8 cellular contexts compared by ENCODE assay signal in genomic region chr19:294819-295686, GRCh38. TPM values are rescaled to one million over a fixed set of nuclear protein-coding genes. Genes with fewer than 3 reads are reported as not detected.
DNase-seq lines count a peak whose midpoint lies in the region; ATAC-seq and TF ChIP-seq lines count a peak whose summit lies in the region.

No MANE protein-coding gene starts in this region.

- H3K4me2 ChIP-seq in SK-N-SH: no peak overlapping the region

- H3K4me1 ChIP-seq in SK-N-SH (ENCODE audit: control insufficient read depth in 1 of 2, insufficient read depth in 2 of 2, low read depth in 1 of 2, low read length in 1 of 2) (no peaks in the 10 kb centered on the region; a peak in 1 of 4 replicates), Panc1 (ENCODE audit: control insufficient read depth, insufficient read depth, low read length) (peaks cover 7% of the 10 kb centered on the region; the same call in 1 of the 2 replicates), iPS-20b (ENCODE audit: insufficient read depth, low read length) (0 out of 2 replicates have a peak, but pooled peaks cover 5% of the 10 kb centered on the region)

- POLR2A ChIA-PET in SK-N-SH (lab: Yijun Ruan, JAX) (interaction anchor here (1.0 kb wide), 1 partner anchor 16 kb away, joined by 3 read pairs; no protein-coding TSS in a partner anchor), Panc1 (lab: Charles Lee) (no interaction called here)

- in situ Hi-C loops in Panc1 (cut with HindIII; ENCODE audit: low pct_unique_long_range_greater_than_20kb, low sequenced_read_pairs): no loop called here

- H3K27me3 ChIP-seq in SK-N-SH (ENCODE audit: insufficient read depth): no peaks in the 10 kb centered on the region
- H3K27me3 ChIP-seq in Panc1 (ENCODE audit: control insufficient read depth, insufficient read depth, low read length): no peaks in the 10 kb centered on the region
- peaks cover 38% of the 10 kb centered on the region for H3K27me3 ChIP-seq in iPS-20b (ENCODE audit: insufficient read depth, low read length)

- intact Hi-C loops in Panc1 (cut with micrococcal nuclease; ENCODE audit: unreplicated experiment): no loop called here

- no peak overlapping the region for H2AFZ ChIP-seq in SK-N-SH (ENCODE audit: low read depth)

- peaks cover 3% of the 10 kb centered on the region for H3F3A ChIP-seq in SK-N-SH (replicated peaks; ENCODE audit: insufficient read depth)

- no peaks in the 10 kb centered on the region for H4K20me1 ChIP-seq in SK-N-SH (ENCODE audit: insufficient read depth)

- H3K4me3 ChIP-seq in SK-N-SH (ENCODE audit: low read depth in 2 of 2, low read length in 1 of 2) (no peak overlapping the region), Panc1 (ENCODE audit: low read depth in 2 of 2, low read length in 2 of 2) (no peak overlapping the region), iPS-20b (ENCODE audit: low read length) (peak overlapping the region; percentile 67)

- no peak for ATAC-seq in SK-N-SH treated with all-trans-retinoic acid at 6 μM for 48 hours
- ATAC-seq in Panc1: peak; percentile 76
- ATAC-seq in HG03159 (IDR thresholded peaks at IDR 0.05; ENCODE audit: unreplicated experiment): no peak

- no peaks in the 10 kb centered on the region for H3K9me2 ChIP-seq in SK-N-SH

- WGBS in SK-N-SH (ENCODE audit: low lambda C conversion rate): 76% methylated on average over 17 of the region's 43 CpGs

- DNase-seq in SK-N-SH: peak; percentile 65
- DNase-seq in Panc1 (ENCODE audit: low read depth, low spot score): no peak
- DNase-seq in amniotic epithelial cell (ENCODE audit: low read depth): peak; percentile 18
- DNase-seq in stimulated activated CD4-positive, alpha-beta T cell treated with anti-CD3 and anti-CD28 coated beads, Interleukin-15, amount 100 ng/mL, for 24 hours: peak; percentile 69
- no peak for DNase-seq in NCI-H2107 (lab: John Stamatoyannopoulos, UW)

- BruUV-seq in Panc1 (replicated peaks; lab: Mats Ljungman, UMichigan): no TSS peak

- no peaks in the 10 kb centered on the region for H3K79me2 ChIP-seq in SK-N-SH (ENCODE audit: insufficient read depth)

- H3K9ac ChIP-seq in SK-N-SH (no peak overlapping the region), iPS-20b (ENCODE audit: low read depth, low read length) (peak overlapping the region; percentile 41; the same call in 1 of the 2 replicates)

- TF ChIP-seq CTCF in SK-N-SH (IDR thresholded peaks at IDR 0.05): peak; percentile 26
- peak; percentile 92 for TF ChIP-seq CTCF in Panc1 (IDR thresholded peaks at IDR 0.05)

- H3K36me3 ChIP-seq in SK-N-SH (replicated peaks in 1 of 2; ENCODE audit: control insufficient read depth in 1 of 2, insufficient read depth in 2 of 2, low read length in 1 of 2) (no peaks in the 10 kb centered on the region), Panc1 (ENCODE audit: control insufficient read depth, insufficient read depth, low read length) (no peaks in the 10 kb centered on the region), iPS-20b (ENCODE audit: insufficient read depth, low read depth, low read length) (no peaks in the 10 kb centered on the region)

- no peaks in the 10 kb centered on the region for H3K9me3 ChIP-seq in SK-N-SH
- no peaks in the 10 kb centered on the region for H3K9me3 ChIP-seq in Panc1 (ENCODE audit: control insufficient read depth, insufficient read depth, low read depth, low read length)
- no peaks in the 10 kb centered on the region for H3K9me3 ChIP-seq in iPS-20b (ENCODE audit: insufficient read depth, low read depth, low read length)

- H3K27ac ChIP-seq in SK-N-SH (ENCODE audit: low read depth in 2 of 2, low read length in 1 of 2) (no peak overlapping the region), Panc1 (ENCODE audit: low read length) (no peak overlapping the region), iPS-20b (ENCODE audit: low read length) (no peak overlapping the region)

- CTCF ChIA-PET in SK-N-SH (lab: Yijun Ruan, JAX): interaction anchor here (1.0 to 3.4 kb wide), 3 partner anchors 23 to 28 kb away, joined by 3 to 17 read pairs (median 4); no protein-coding TSS in a partner anchor
- CTCF ChIA-PET in Panc1 (lab: Charles Lee): no interaction called here

- TF ChIP-seq EP300 in SK-N-SH (IDR thresholded peaks at IDR 0.05; ENCODE audit: borderline replicate concordance in 1 of 2, low read depth in 1 of 2, low read length in 1 of 2): no peak

- no peak for TF ChIP-seq RAD21 in SK-N-SH (IDR thresholded peaks at IDR 0.05; ENCODE audit: low read length)

TF ChIP-seq in SK-N-SH, 30 proteins besides CTCF, POLR2A, EP300 and RAD21:
- peak; percentile 47; the same call in 1 of the 2 replicates for TF ChIP-seq ZBTB33 (IDR thresholded peaks at IDR 0.05; ENCODE audit: borderline replicate concordance, low read depth)
- TF ChIP-seq EZH2phosphoT487 (IDR thresholded peaks at IDR 0.05; ENCODE audit: borderline replicate concordance, low read depth): no peak
- no peak for TF ChIP-seq FOSL2 (IDR thresholded peaks at IDR 0.05; ENCODE audit: borderline replicate concordance, low read depth)
- no peak for TF ChIP-seq MEF2A (IDR thresholded peaks at IDR 0.05; ENCODE audit: borderline replicate concordance, low read depth)
- TF ChIP-seq, protein P1, sequence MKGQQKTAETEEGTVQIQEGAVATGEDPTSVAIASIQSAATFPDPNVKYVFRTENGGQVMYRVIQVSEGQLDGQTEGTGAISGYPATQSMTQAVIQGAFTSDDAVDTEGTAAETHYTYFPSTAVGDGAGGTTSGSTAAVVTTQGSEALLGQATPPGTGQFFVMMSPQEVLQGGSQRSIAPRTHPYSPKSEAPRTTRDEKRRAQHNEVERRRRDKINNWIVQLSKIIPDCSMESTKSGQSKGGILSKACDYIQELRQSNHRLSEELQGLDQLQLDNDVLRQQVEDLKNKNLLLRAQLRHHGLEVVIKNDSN (IDR thresholded peaks at IDR 0.05; ENCODE audit: borderline replicate concordance, low read depth): no peak
- no peak for TF ChIP-seq ELF1 (IDR thresholded peaks at IDR 0.05)

TF ChIP-seq in SK-N-SH treated with all-trans-retinoic acid at 6 μM for 48 hours, 23 proteins besides CTCF, POLR2A, EP300 and RAD21:
- TF ChIP-seq PPARA (CRISPR knock-in tag; IDR thresholded peaks at IDR 0.05; ENCODE audit: borderline replicate concordance) (no peak), ZFP30 (CRISPR knock-in tag; IDR thresholded peaks at IDR 0.05) (no peak), ZFP3 (CRISPR knock-in tag; IDR thresholded peaks at IDR 0.05) (no peak), ZNF565 (CRISPR knock-in tag; conservative IDR thresholded peaks at IDR 0.05; ENCODE audit: low read depth) (no peak), ZNF8 (CRISPR knock-in tag; IDR thresholded peaks at IDR 0.05) (no peak), ZC3H10 (CRISPR knock-in tag; IDR thresholded peaks at IDR 0.05) (no peak), ESRRG (CRISPR knock-in tag; IDR thresholded peaks at IDR 0.05) (no peak), ISL1 (CRISPR knock-in tag; IDR thresholded peaks at IDR 0.05) (no peak), GLIS3 (CRISPR knock-in tag; IDR thresholded peaks at IDR 0.05) (no peak), TCF4 (CRISPR knock-in tag; IDR thresholded peaks at IDR 0.05; ENCODE audit: borderline replicate concordance) (no peak), ARNTL (CRISPR knock-in tag; IDR thresholded peaks at IDR 0.05; ENCODE audit: borderline replicate concordance, low read depth) (no peak), CSDC2 (CRISPR knock-in tag; IDR thresholded peaks at IDR 0.05) (no peak), OSR1 (CRISPR knock-in tag; IDR thresholded peaks at IDR 0.05) (no peak), RARB (CRISPR knock-in tag; IDR thresholded peaks at IDR 0.05) (no peak), TOX (CRISPR knock-in tag; IDR thresholded peaks at IDR 0.05; ENCODE audit: borderline replicate concordance) (no peak)
- TF ChIP-seq, protein P2, sequence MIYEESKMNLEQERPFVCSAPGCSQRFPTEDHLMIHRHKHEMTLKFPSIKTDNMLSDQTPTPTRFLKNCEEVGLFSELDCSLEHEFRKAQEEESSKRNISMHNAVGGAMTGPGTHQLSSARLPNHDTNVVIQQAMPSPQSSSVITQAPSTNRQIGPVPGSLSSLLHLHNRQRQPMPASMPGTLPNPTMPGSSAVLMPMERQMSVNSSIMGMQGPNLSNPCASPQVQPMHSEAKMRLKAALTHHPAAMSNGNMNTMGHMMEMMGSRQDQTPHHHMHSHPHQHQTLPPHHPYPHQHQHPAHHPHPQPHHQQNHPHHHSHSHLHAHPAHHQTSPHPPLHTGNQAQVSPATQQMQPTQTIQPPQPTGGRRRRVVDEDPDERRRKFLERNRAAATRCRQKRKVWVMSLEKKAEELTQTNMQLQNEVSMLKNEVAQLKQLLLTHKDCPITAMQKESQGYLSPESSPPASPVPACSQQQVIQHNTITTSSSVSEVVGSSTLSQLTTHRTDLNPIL (CRISPR knock-in tag; IDR thresholded peaks at IDR 0.05; ENCODE audit: low read depth): no peak

RNA-seq across cellular contexts. Expression of gene PLPP2, which starts 3.9 kb away (rescaled TPM):
- polyA plus RNA-seq in SK-N-SH (2012; rRNA removed): 27.3 and 33.6 TPM in 2 replicates
- 19.4 and 27.7 TPM in 2 replicates for polyA plus RNA-seq in SK-N-SH (2012; cell fraction: cytosol; rRNA removed)
- 44.7 and 58.0 TPM in 2 replicates for polyA plus RNA-seq in SK-N-SH (2012; cell fraction: nucleus; rRNA removed)
- 67.0 TPM for total RNA-seq in Panc1 (2021; ENCODE audit: unreplicated experiment)
- 130 TPM for polyA plus RNA-seq in Panc1 (2012; ENCODE audit: insufficient read length)

RNA-seq across cellular contexts. Expression of gene MIER2, which starts 49.5 kb away (rescaled TPM):
- polyA plus RNA-seq in SK-N-SH (2012; rRNA removed): 8.0 and 15.9 TPM in 2 replicates
- 10.2 and 12.4 TPM in 2 replicates for polyA plus RNA-seq in SK-N-SH (2012; cell fraction: cytosol; rRNA removed)
- 42.6 and 47.8 TPM in 2 replicates for polyA plus RNA-seq in SK-N-SH (2012; cell fraction: nucleus; rRNA removed)
- total RNA-seq in Panc1 (2021; ENCODE audit: unreplicated experiment): 32.1 TPM
- 45.4 TPM for polyA plus RNA-seq in Panc1 (2012; ENCODE audit: insufficient read length)

Comparison
In these comparisons a context has a peak if more than half of its experiments do, and no peak if none do; other contexts are left out.
1. DNase-seq: peak in SK-N-SH (single experiment), amniotic epithelial cell (single experiment) and stimulated activated CD4-positive, alpha-beta T cell treated with anti-CD3 and anti-CD28 coated beads, Interleukin-15, amount 100 ng/mL, for 24 hours (single experiment); none in Panc1 (single experiment) and NCI-H2107 (single experiment).